15 cellular contexts compared by ENCODE assay signal in genomic region chr6:27143474-27144026, GRCh38.
DNase-seq lines count a peak whose midpoint lies in the region; ATAC-seq and TF ChIP-seq lines count a peak whose summit lies in the region.
"Had no signal": no experiment of that assay in that cellular context is flagged by ENCODE, and none has a peak within 500 bp of the region (broad histone marks: within the 10 kb centered on the region; RNA-seq: fewer than 3 reads in every experiment).

No MANE protein-coding gene starts in this region.

- no peak for ATAC-seq in activated CD4-positive, alpha-beta T cell treated with anti-CD3 and anti-CD28 coated beads for 36 hours
- ATAC-seq in activated CD8-positive, alpha-beta T cell treated with anti-CD3 and anti-CD28 coated beads for 36 hours = no peak
- no peak for ATAC-seq in HG03095 (IDR thresholded peaks at IDR 0.05; ENCODE audit: unreplicated experiment)
- ATAC-seq: esophagus mucosa had no signal

- POLR2A ChIA-PET in activated CD4-positive, alpha-beta T cell treated with anti-CD3 and anti-CD28 coated beads for 36 hours (lab: Charles Lee) = interaction anchor here (0.9 to 6.4 kb wide), 3 partner anchors 11 to 723 kb away, joined by 3 to 368 read pairs (median 28); a partner anchor contains a TSS
- POLR2A ChIA-PET in activated CD8-positive, alpha-beta T cell treated with anti-CD3 and anti-CD28 coated beads for 36 hours (lab: Charles Lee) = interaction anchor here (0.8 to 14.7 kb wide), 9 partner anchors 13 to 927 kb away, joined by 3 to 692 read pairs (median 3); a partner anchor contains a TSS

- intact Hi-C loops in activated CD4-positive, alpha-beta T cell treated with anti-CD3 and anti-CD28 coated beads for 36 hours (cut with DNase I, micrococcal nuclease) = loop anchor here in 1 of 2 experiments (10.0 kb wide), 1 partner anchor 1721 kb away; no protein-coding TSS in a partner anchor
- intact Hi-C loops in activated CD8-positive, alpha-beta T cell treated with anti-CD3 and anti-CD28 coated beads for 36 hours (cut with micrococcal nuclease) = no loop called here

- no peak for TF ChIP-seq CTCF in activated CD8-positive, alpha-beta T cell treated with anti-CD3 and anti-CD28 coated beads for 36 hours (IDR thresholded peaks at IDR 0.05)
- TF ChIP-seq CTCF in neural crest cell (conservative IDR thresholded peaks at IDR 0.05) = no peak

- CTCF ChIA-PET in activated CD4-positive, alpha-beta T cell treated with anti-CD3 and anti-CD28 coated beads for 36 hours (lab: Charles Lee) = interaction anchor here (0.9 to 2.8 kb wide), 4 partner anchors 12 to 652 kb away, joined by 3 to 15 read pairs (median 5); a partner anchor contains a TSS
- CTCF ChIA-PET in activated CD8-positive, alpha-beta T cell treated with anti-CD3 and anti-CD28 coated beads for 36 hours (lab: Charles Lee) = interaction anchor here (0.9 to 3.3 kb wide), 2 partner anchors 10 to 16 kb away, joined by 4 to 15 read pairs; a partner anchor contains a TSS

- peak overlapping the region; percentile 43 for H3K4me3 Mint-ChIP-seq in activated CD4-positive, alpha-beta T cell treated with anti-CD3 and anti-CD28 coated beads for 36 hours
- H3K4me3 Mint-ChIP-seq in IgD-negative memory B cell = peak overlapping the region in 3 of 4 donors; percentile 51 to 90 (median 71)
- H3K4me3 Mint-ChIP-seq in activated CD8-positive, alpha-beta T cell treated with anti-CD3 and anti-CD28 coated beads for 36 hours = peak overlapping the region; percentile 48
- no peak overlapping the region for H3K4me3 Mint-ChIP-seq in neural crest cell

- peaks cover 28% of the 10 kb centered on the region for H3K4me1 Mint-ChIP-seq in activated CD4-positive, alpha-beta T cell treated with anti-CD3 and anti-CD28 coated beads for 36 hours
- H3K4me1 Mint-ChIP-seq in IgD-negative memory B cell (peaks cover 29 to 33% (median 30%) of the 10 kb centered on the region in 3 donors), neural crest cell (peaks cover 38% of the 10 kb centered on the region)
- H3K4me1 Mint-ChIP-seq in activated CD8-positive, alpha-beta T cell treated with anti-CD3 and anti-CD28 coated beads for 36 hours (ENCODE audit: low read depth) = peaks cover 24% of the 10 kb centered on the region

- H3K36me3 Mint-ChIP-seq in activated CD4-positive, alpha-beta T cell treated with anti-CD3 and anti-CD28 coated beads for 36 hours (ENCODE audit: low read depth) = peaks cover 5% of the 10 kb centered on the region
- peaks cover 4% of the 10 kb centered on the region for H3K36me3 Mint-ChIP-seq in IgD-negative memory B cell
- H3K36me3 Mint-ChIP-seq in activated CD8-positive, alpha-beta T cell treated with anti-CD3 and anti-CD28 coated beads for 36 hours (ENCODE audit: low read depth) = peaks cover 13% of the 10 kb centered on the region
- H3K36me3 Mint-ChIP-seq in neural crest cell (ENCODE audit: low read depth) = peaks cover 3% of the 10 kb centered on the region

- no peaks in the 10 kb centered on the region for H3K9me3 Mint-ChIP-seq in activated CD4-positive, alpha-beta T cell treated with anti-CD3 and anti-CD28 coated beads for 36 hours (ENCODE audit: low read depth)
- H3K9me3 Mint-ChIP-seq in IgD-negative memory B cell (no peaks in the 10 kb centered on the region), neural crest cell (no peaks in the 10 kb centered on the region)
- no peaks in the 10 kb centered on the region for H3K9me3 Mint-ChIP-seq in activated CD8-positive, alpha-beta T cell treated with anti-CD3 and anti-CD28 coated beads for 36 hours

- DNase-seq in activated CD4-positive, alpha-beta T cell treated with anti-CD3 and anti-CD28 coated beads for 36 hours = no peak
- DNase-seq in activated CD4-positive, alpha-beta T cell treated with anti-CD3 and anti-CD28 coated beads for 48 hours = no peak
- DNase-seq in activated CD8-positive, alpha-beta T cell treated with anti-CD3 and anti-CD28 coated beads for 36 hours = no peak
- DNase-seq in neural crest cell (ENCODE audit: low read depth, low spot score) (no peak), cerebellar cortex (ENCODE audit: low spot score) (no peak), NCI-H2081 treated with DMSO at 0.1 percent for 48 hours (lab: John Stamatoyannopoulos, UW) (no peak)
- DNase-seq: activated effector memory CD4-positive, alpha-beta T cell treated with Interleukin-2 at 50 U/mL for 16 hours; cerebellar nuclear complex; NCI-H2081; Peyer's patch; sigmoid colon; upper lobe of left lung had no signal

- H3K27ac Mint-ChIP-seq in activated CD4-positive, alpha-beta T cell treated with anti-CD3 and anti-CD28 coated beads for 36 hours = peak overlapping the region; percentile 80
- H3K27ac Mint-ChIP-seq in IgD-negative memory B cell = peak overlapping the region in 2 of 3 donors; percentile 61 to 71
- peak overlapping the region; percentile 77 for H3K27ac Mint-ChIP-seq in activated CD8-positive, alpha-beta T cell treated with anti-CD3 and anti-CD28 coated beads for 36 hours
- H3K27ac Mint-ChIP-seq in neural crest cell (ENCODE audit: unreplicated experiment) = peak overlapping the region; percentile 46

- no peaks in the 10 kb centered on the region for H3K27me3 Mint-ChIP-seq in activated CD4-positive, alpha-beta T cell treated with anti-CD3 and anti-CD28 coated beads for 36 hours
- H3K27me3 Mint-ChIP-seq in IgD-negative memory B cell (no peaks in the 10 kb centered on the region), neural crest cell (ENCODE audit: low read depth) (peaks cover 13% of the 10 kb centered on the region)
- H3K27me3 Mint-ChIP-seq in activated CD8-positive, alpha-beta T cell treated with anti-CD3 and anti-CD28 coated beads for 36 hours = no peaks in the 10 kb centered on the region
